In the genomic region with DNA sequence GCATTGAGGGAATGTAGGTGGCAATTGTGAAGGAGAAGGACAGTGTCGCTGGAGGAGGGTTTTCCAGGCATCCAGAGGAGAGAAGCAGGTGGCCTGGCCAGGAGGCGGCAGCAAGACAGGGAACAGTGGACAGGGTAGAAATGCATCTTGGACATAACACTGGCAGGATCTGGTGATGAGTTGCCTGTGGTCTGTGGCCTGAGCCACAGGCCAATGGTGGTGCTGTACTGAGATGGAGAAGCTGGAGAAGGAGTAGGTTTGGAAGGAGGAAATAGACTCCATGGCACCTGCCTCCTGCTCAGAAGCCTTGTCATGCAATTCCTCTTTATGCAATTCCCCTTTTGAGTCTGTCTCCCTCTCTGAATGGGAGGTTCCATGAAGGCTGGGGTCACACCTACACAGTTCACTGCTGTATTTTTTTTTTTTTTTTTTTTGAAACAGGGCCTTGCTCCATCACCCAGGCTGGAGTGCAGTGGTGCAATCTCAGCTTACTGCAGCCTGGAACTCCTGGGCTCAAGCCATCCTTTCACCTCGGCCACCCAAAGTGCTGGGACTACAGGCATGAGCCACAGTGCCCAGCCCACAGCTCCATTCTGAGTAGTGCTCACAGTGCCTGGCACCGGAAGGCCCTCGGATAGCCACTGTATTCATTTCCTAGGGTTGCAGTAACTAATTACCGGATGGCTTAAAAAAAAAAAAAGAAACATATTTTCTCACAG, we compare ENCODE assay signal across 15 cellular contexts. TPM values are rescaled to one million over a fixed set of nuclear protein-coding genes. Genes with fewer than 3 reads are reported as not detected.
DNase-seq lines count a peak whose midpoint lies in the region; ATAC-seq and TF ChIP-seq lines count a peak whose summit lies in the region.
"Had no signal": no experiment of that assay in that cellular context is flagged by ENCODE, and none has a peak within 500 bp of the region (broad histone marks: within the 10 kb centered on the region; RNA-seq: fewer than 3 reads in every experiment).

No MANE protein-coding gene starts in this region.

- peaks cover 39% of the 10 kb centered on the region for H3K4me1 ChIP-seq in RWPE2 (ENCODE audit: insufficient read depth, poor library complexity, severe bottlenecking)
- peaks cover 23% of the 10 kb centered on the region for H3K4me1 ChIP-seq in iPS-20b (ENCODE audit: insufficient read depth, low read length)
- peaks cover 11 to 18% of the 10 kb centered on the region in 2 donors for H3K4me1 ChIP-seq in gastrocnemius medialis
- H3K4me1 ChIP-seq: pancreas had no signal

- no peak for TF ChIP-seq POLR2A in gastrocnemius medialis (IDR thresholded peaks at IDR 0.05)

- H3K36me3 ChIP-seq in RWPE2 (ENCODE audit: low read depth) = no peaks in the 10 kb centered on the region
- H3K36me3 ChIP-seq in iPS-20b (ENCODE audit: insufficient read depth, low read depth, low read length) = no peaks in the 10 kb centered on the region
- H3K36me3 ChIP-seq in gastrocnemius medialis = no peaks in the 10 kb centered on the region
- H3K36me3 ChIP-seq: esophagus squamous epithelium, pancreas had no signal

- H3K9me3 ChIP-seq in RWPE2 (ENCODE audit: severe bottlenecking) (no peaks in the 10 kb centered on the region), iPS-20b (ENCODE audit: insufficient read depth, low read depth, low read length) (no peaks in the 10 kb centered on the region; the same call in 1 of the 2 replicates), gastrocnemius medialis (no peaks in the 10 kb centered on the region)
- H3K9me3 ChIP-seq: esophagus squamous epithelium, pancreas had no signal

- DNase-seq in RWPE2 (ENCODE audit: low spot score) (no peak), gastrocnemius medialis (peak in 1 of 2 donors; percentile 29), NCI-H146 (lab: John Stamatoyannopoulos, UW) (no peak), NCI-H1105 (lab: John Stamatoyannopoulos, UW) (no peak)
- DNase-seq: activated T-cell treated with anti-CD3 and anti-CD28 coated beads for 4 hours, esophagus squamous epithelium, NCI-H2171 treated with DMSO at 0.1 percent for 48 hours, pancreas had no signal

- H3K27ac ChIP-seq in RWPE2 (ENCODE audit: poor library complexity, severe bottlenecking) (peak overlapping the region; percentile 99), iPS-20b (ENCODE audit: low read length) (no peak overlapping the region), gastrocnemius medialis (peak overlapping the region in 3 of 4 donors; percentile 73 to 81 (median 75))
- H3K27ac ChIP-seq: pancreas had no signal

- ATAC-seq in GM21390 (IDR thresholded peaks at IDR 0.05; ENCODE audit: unreplicated experiment) = peak; percentile 12
- ATAC-seq in RWPE2 (ENCODE audit: low read depth) = no peak
- ATAC-seq in gastrocnemius medialis = no peak
- no peak for ATAC-seq in GM21825 (IDR thresholded peaks at IDR 0.05; ENCODE audit: unreplicated experiment)
- ATAC-seq in HG03159 (IDR thresholded peaks at IDR 0.05; ENCODE audit: unreplicated experiment) = no peak
- ATAC-seq: activated CD4-positive, CD25-positive, alpha-beta regulatory T cell treated with anti-CD3 and anti-CD28 coated beads, Interleukin-2, amount 50 U/mL, for 24 hours had no signal

- H3K4me3 ChIP-seq in RWPE2 (ENCODE audit: severe bottlenecking) = no peak overlapping the region
- H3K4me3 ChIP-seq in iPS-20b (ENCODE audit: low read length) = no peak overlapping the region
- H3K4me3 ChIP-seq in gastrocnemius medialis = no peak overlapping the region
- H3K4me3 ChIP-seq: esophagus squamous epithelium, lung, pancreas had no signal

- intact Hi-C loops in gastrocnemius medialis (cut with DNase I; ENCODE audit: low total_unique reads) = loop anchor here (5.0 kb wide), 1 partner anchor 91 kb away; the partner anchor contains the start of gene CACNG1

- peak overlapping the region; percentile 23; the same call in 1 of the 2 replicates for H3K9ac ChIP-seq in iPS-20b (ENCODE audit: low read depth, low read length)

- H3K27me3 ChIP-seq in RWPE2 (ENCODE audit: insufficient read depth, poor library complexity, severe bottlenecking) = no peaks in the 10 kb centered on the region
- H3K27me3 ChIP-seq in iPS-20b (ENCODE audit: insufficient read depth, low read length) = no peaks in the 10 kb centered on the region
- H3K27me3 ChIP-seq in gastrocnemius medialis = no peaks in the 10 kb centered on the region
- H3K27me3 ChIP-seq: pancreas had no signal

- in situ Hi-C loops in gastrocnemius medialis (cut with MboI; ENCODE audit: low sequenced_read_pairs in 4 of 4) = no loop called here

- no peak for TF ChIP-seq CTCF in RWPE2 (IDR thresholded peaks at IDR 0.05; ENCODE audit: poor library complexity, severe bottlenecking)
- TF ChIP-seq CTCF in gastrocnemius medialis (IDR thresholded peaks at IDR 0.05 in 4 of 5, conservative IDR thresholded peaks at IDR 0.05 in 1 of 5) = no peak

RNA-seq across cellular contexts. Expression of gene CACNG4, which starts 13.5 kb away (rescaled TPM):
- total RNA-seq in gastrocnemius medialis = not detected
- total RNA-seq: LHCN-M2 had no signal
